ENCODE assay signal across 25 cellular contexts in genomic region chr5:68259696-68260095, GRCh38. TPM values are rescaled to one million over a fixed set of nuclear protein-coding genes. Genes with fewer than 3 reads are reported as not detected.
DNase-seq lines count a peak whose midpoint lies in the region; ATAC-seq and TF ChIP-seq lines count a peak whose summit lies in the region.
"Had no signal": no experiment of that assay in that cellular context is flagged by ENCODE, and none has a peak within 500 bp of the region (broad histone marks: within the 10 kb centered on the region; RNA-seq: fewer than 3 reads in every experiment).

No MANE protein-coding gene starts in this region.

- WGBS in mammary epithelial cell (ENCODE audit: low coverage, missing lambda C conversion rate): 100% methylated on average over 2 of the region's 2 CpGs
- WGBS in gastroesophageal sphincter (ENCODE audit: low coverage in 1 of 2), 2 donors: 59 to 83% methylated on average over 2 of the region's 2 CpGs

- no peak overlapping the region for H3K27ac ChIP-seq in mammary epithelial cell (ENCODE audit: insufficient read depth, low read depth, low read length)
- H3K27ac ChIP-seq in gastroesophageal sphincter: peak overlapping the region; percentile 69 to 78 (median 74)
- H3K27ac ChIP-seq in vagina: peak overlapping the region; percentile 13
- H3K27ac ChIP-seq: A549, HL-60 had no signal

- H3K36me3 Mint-ChIP-seq in MCF 10A (ENCODE audit: insufficient read depth, unreplicated experiment) (peaks cover 86% of the 10 kb centered on the region), nephron progenitor cell (ENCODE audit: low read depth) (peaks cover 50% of the 10 kb centered on the region)
- H3K36me3 Mint-ChIP-seq in natural killer cell treated with Interleukin-12 subunit alpha and Interleukin-12 subunit beta and Interleukin-15 and Interleukin-18, amount 100 ng/mL, for 72 hours: peaks cover 4% of the 10 kb centered on the region

- in situ Hi-C loops in mammary epithelial cell (cut with MboI; ENCODE audit: low sequenced_read_pairs in 2 of 2): loop anchor here (25.0 kb wide), 2 partner anchors 772 to 1022 kb away; no protein-coding TSS in a partner anchor

- H3K27ac Mint-ChIP-seq in MCF 10A (ENCODE audit: low read depth, unreplicated experiment): peak overlapping the region; percentile 55
- peak overlapping the region; percentile 82 to 83 for H3K27ac Mint-ChIP-seq in natural killer cell treated with Interleukin-12 subunit alpha and Interleukin-12 subunit beta and Interleukin-15 and Interleukin-18, amount 100 ng/mL, for 72 hours
- no peak overlapping the region for H3K27ac Mint-ChIP-seq in nephron progenitor cell
- H3K27ac Mint-ChIP-seq: B cell, GM23338 had no signal

- no peak overlapping the region for H2AFZ ChIP-seq in mammary epithelial cell (ENCODE audit: low read depth, low read length)
- H2AFZ ChIP-seq: GM23338 had no signal

- H3K36me3 ChIP-seq in mammary epithelial cell (ENCODE audit: insufficient read depth, low read length) (peaks cover 7% of the 10 kb centered on the region), gastroesophageal sphincter (no peaks in the 10 kb centered on the region), vagina (no peaks in the 10 kb centered on the region)
- H3K36me3 ChIP-seq: upper lobe of left lung had no signal

- ATAC-seq in gastroesophageal sphincter: no peak
- ATAC-seq in natural killer cell treated with Interleukin-12 subunit alpha and Interleukin-12 subunit beta and Interleukin-15 and Interleukin-18, amount 100 ng/mL, for 72 hours: no peak
- ATAC-seq in stimulated activated naive CD8-positive, alpha-beta T cell treated with anti-CD3 and anti-CD28 coated beads, Interleukin-15, Interleukin-2, amounts not matched to agents 100 U/mL and 50 U/mL, for 24 hours: no peak
- ATAC-seq: A549, GM23338, HepG2 had no signal

- H3K79me2 ChIP-seq in mammary epithelial cell (ENCODE audit: insufficient read depth, low read length): peaks cover 86% of the 10 kb centered on the region

- BruUV-seq in MCF 10A (replicated peaks; lab: Mats Ljungman, UMichigan): no TSS peak
- BruUV-seq in mammary epithelial cell (replicated peaks; lab: Mats Ljungman, UMichigan): no TSS peak

- H3K4me2 ChIP-seq in mammary epithelial cell (ENCODE audit: insufficient read depth, low read depth, low read length): no peak overlapping the region
- H3K4me2 ChIP-seq: A549, GM23338 had no signal

- H3K9me3 ChIP-seq in mammary epithelial cell (replicated peaks; ENCODE audit: insufficient read depth, low read length) (no peaks in the 10 kb centered on the region), gastroesophageal sphincter (no peaks in the 10 kb centered on the region), vagina (no peaks in the 10 kb centered on the region)
- H3K9me3 ChIP-seq: A549, spleen, upper lobe of left lung had no signal

- H3K4me1 ChIP-seq in mammary epithelial cell (ENCODE audit: insufficient read depth, low read length) (peaks cover 17% of the 10 kb centered on the region), gastroesophageal sphincter (peaks cover 60 to 92% (median 62%) of the 10 kb centered on the region in 3 donors), vagina (peaks cover 90% of the 10 kb centered on the region)

- TF ChIP-seq POLR2A in gastroesophageal sphincter (IDR thresholded peaks at IDR 0.05) (no peak), vagina (IDR thresholded peaks at IDR 0.05) (no peak)

- peaks cover 63% of the 10 kb centered on the region for H3K4me1 Mint-ChIP-seq in MCF 10A (ENCODE audit: insufficient read depth, unreplicated experiment)
- peaks cover 63 to 74% of the 10 kb centered on the region in 2 donors for H3K4me1 Mint-ChIP-seq in natural killer cell treated with Interleukin-12 subunit alpha and Interleukin-12 subunit beta and Interleukin-15 and Interleukin-18, amount 100 ng/mL, for 72 hours (ENCODE audit: low read depth in 2 of 2)
- H3K4me1 Mint-ChIP-seq in nephron progenitor cell: peaks cover 54% of the 10 kb centered on the region
- H3K4me1 Mint-ChIP-seq: GM23338 had no signal

- no peak for TF ChIP-seq EP300 in gastroesophageal sphincter (IDR thresholded peaks at IDR 0.05)

- intact Hi-C loops in MCF 10A (cut with micrococcal nuclease) (no loop called here), mammary epithelial cell (cut with micrococcal nuclease) (loop anchor here (10.0 kb wide), 2 partner anchors 385 to 615 kb away; no protein-coding TSS in a partner anchor), vagina (cut with DNase I) (loop anchor here (10.0 kb wide), 2 partner anchors 615 to 1015 kb away; no protein-coding TSS in a partner anchor)

- TF ChIP-seq CTCF in MCF 10A (IDR thresholded peaks at IDR 0.05; ENCODE audit: unreplicated experiment): no peak
- no peak for TF ChIP-seq CTCF in mammary epithelial cell (conservative IDR thresholded peaks at IDR 0.05 in 1 of 2, IDR thresholded peaks at IDR 0.05 in 1 of 2; ENCODE audit: extremely low read depth in 1 of 2, insufficient read depth in 1 of 2, low read depth in 1 of 2, low read length in 2 of 2)
- TF ChIP-seq CTCF in gastroesophageal sphincter (IDR thresholded peaks at IDR 0.05): no peak
- TF ChIP-seq CTCF in vagina (IDR thresholded peaks at IDR 0.05): no peak
- TF ChIP-seq CTCF in nephron progenitor cell (IDR thresholded peaks at IDR 0.05): no peak

- CTCF ChIA-PET in MCF 10A (lab: Yijun Ruan, JAX) (interaction anchor here (0.6 to 1.5 kb wide), 3 partner anchors 21 to 310 kb away, joined by 3 to 4 read pairs (median 3); no protein-coding TSS in a partner anchor), mammary epithelial cell (lab: Charles Lee; ENCODE audit: low non-redundant PET) (no interaction called here)

- H3K4me3 ChIP-seq in mammary epithelial cell (replicated peaks in 1 of 3; ENCODE audit: insufficient read depth in 1 of 3, low read depth in 2 of 3, low read length in 3 of 3) (no peak overlapping the region), gastroesophageal sphincter (no peak overlapping the region), vagina (no peak overlapping the region)
- H3K4me3 ChIP-seq: A549, GM23338, spleen, upper lobe of left lung had no signal

- H4K20me1 ChIP-seq in mammary epithelial cell (ENCODE audit: insufficient read depth, low read length): no peaks in the 10 kb centered on the region

- no peak overlapping the region for H3K9ac ChIP-seq in mammary epithelial cell (ENCODE audit: insufficient read depth, low read length)

- H3K27me3 Mint-ChIP-seq in MCF 10A (ENCODE audit: insufficient read depth, unreplicated experiment): no peaks in the 10 kb centered on the region
- no peaks in the 10 kb centered on the region for H3K27me3 Mint-ChIP-seq in natural killer cell treated with Interleukin-12 subunit alpha and Interleukin-12 subunit beta and Interleukin-15 and Interleukin-18, amount 100 ng/mL, for 72 hours
- peaks cover 2% of the 10 kb centered on the region for H3K27me3 Mint-ChIP-seq in nephron progenitor cell (ENCODE audit: low read depth, poor library complexity)
- H3K27me3 Mint-ChIP-seq: B cell had no signal

- DNase-seq in MCF 10A (ENCODE audit: unreplicated experiment) (no peak), mammary epithelial cell (no peak), vagina (ENCODE audit: extremely low spot score in 2 of 2) (no peak), epidermal melanocyte (ENCODE audit: insufficient read length, low spot score) (no peak), nephron progenitor cell (no peak)
- no peak for DNase-seq in natural killer cell treated with Interleukin-12 subunit alpha and Interleukin-12 subunit beta and Interleukin-15 and Interleukin-18, amount 100 ng/mL, for 72 hours (ENCODE audit: low spot score)
- no peak for DNase-seq in stimulated activated naive CD8-positive, alpha-beta T cell treated with anti-CD3 and anti-CD28 coated beads, Interleukin-15, Interleukin-2, amounts not matched to agents 100 U/mL and 50 U/mL, for 24 hours
- DNase-seq: activated CD4-positive, alpha-beta T cell treated with anti-CD3 and anti-CD28 coated beads for 1 hour; hippocampal formation; NCI-H1105 treated with DMSO at 0.1 percent for 48 hours; NCI-H2029 treated with DMSO at 0.1 percent for 48 hours; NCI-H345; NCI-H82; spleen; stimulated activated CD4-positive, alpha-beta T cell treated with anti-CD3 and anti-CD28 coated beads, Interleukin-4, amount 100 ng/mL, for 1 hour; stimulated activated naive CD4-positive, alpha-beta T cell treated with Interleukin-2 at 50 U/mL for 16 hours; SW 1271; upper lobe of left lung had no signal

- H3K27me3 ChIP-seq in mammary epithelial cell (ENCODE audit: insufficient read depth, low read length) (no peaks in the 10 kb centered on the region), gastroesophageal sphincter (no peaks in the 10 kb centered on the region), vagina (no peaks in the 10 kb centered on the region)
- H3K27me3 ChIP-seq: spleen, upper lobe of left lung had no signal

- H3K4me3 Mint-ChIP-seq in MCF 10A (ENCODE audit: unreplicated experiment) (no peak overlapping the region), nephron progenitor cell (no peak overlapping the region)
- peak overlapping the region; percentile 43 for H3K4me3 Mint-ChIP-seq in natural killer cell treated with Interleukin-12 subunit alpha and Interleukin-12 subunit beta and Interleukin-15 and Interleukin-18, amount 100 ng/mL, for 72 hours
- H3K4me3 Mint-ChIP-seq: B cell, GM23338 had no signal

- POLR2A ChIA-PET in MCF 10A (lab: Yijun Ruan, JAX): interaction anchor here (0.7 to 5.3 kb wide), 6 partner anchors 9 to 556 kb away, joined by 3 to 29 read pairs (median 3); partner anchors contain the start of gene PIK3R1

- no peaks in the 10 kb centered on the region for H3K9me3 Mint-ChIP-seq in MCF 10A (ENCODE audit: unreplicated experiment)
- H3K9me3 Mint-ChIP-seq in natural killer cell treated with Interleukin-12 subunit alpha and Interleukin-12 subunit beta and Interleukin-15 and Interleukin-18, amount 100 ng/mL, for 72 hours: no peaks in the 10 kb centered on the region
- H3K9me3 Mint-ChIP-seq in nephron progenitor cell: peaks cover 6% of the 10 kb centered on the region
- H3K9me3 Mint-ChIP-seq: activated T-helper 2 cell treated with anti-CD3 and anti-CD28 coated beads, Interferon-gamma antibody, Interleukin-2, Interleukin-4, amounts not matched to agents 10 μg/mL and 5 μg/mL and 100 μg/mL, durations not matched to agents 14 hours and 24 hours and 36 hours had no signal

- dilution Hi-C loops in mammary epithelial cell (cut with HindIII; ENCODE audit: low sequenced_read_pairs): no loop called here

RNA-seq across cellular contexts. Expression of gene PIK3R1, which starts 44.1 kb away (rescaled TPM):
- total RNA-seq in MCF 10A (2022) (124 and 151 TPM in 2 replicates), mammary epithelial cell (100 to 1,000 TPM in 1 of 2 donors, 10 to 100 TPM in 1; 74.3 to 195 TPM), gastroesophageal sphincter (100 to 1,000 TPM; 188 to 403 (median 312) TPM), vagina (134 TPM)
- 11.1 TPM for polyA plus RNA-seq in mammary epithelial cell
- 96.6 TPM for polyA minus RNA-seq in mammary epithelial cell
- total RNA-seq in natural killer cell treated with Interleukin-12 subunit alpha and Interleukin-12 subunit beta and Interleukin-15 and Interleukin-18, amount 100 ng/mL, for 72 hours: 100 to 1,000 TPM; 141 to 195 TPM
